1 cellular context compared by ENCODE assay signal in genomic region chr5:176458904-176459561, GRCh38.
TF ChIP-seq lines count a peak whose summit lies in the region.

No MANE protein-coding gene starts in this region.

TF ChIP-seq in IMR-90, 13 proteins besides CTCF, POLR2A, EP300 and RAD21 (continued from another document):
- no peak for TF ChIP-seq USF2 (IDR thresholded peaks at IDR 0.05; ENCODE audit: low read depth, low read length)
- no peak for TF ChIP-seq SMC3 (IDR thresholded peaks at IDR 0.05; ENCODE audit: low read depth, low read length)
- no peak for TF ChIP-seq RCOR1 (IDR thresholded peaks at IDR 0.05; ENCODE audit: insufficient replicate concordance, low read length)
- TF ChIP-seq BHLHE40 (IDR thresholded peaks at IDR 0.05; ENCODE audit: low read depth, low read length), result no peak
- TF ChIP-seq ELK1 (IDR thresholded peaks at IDR 0.05; ENCODE audit: borderline replicate concordance, low read depth, low read length), result no peak
- TF ChIP-seq CEBPB (IDR thresholded peaks at IDR 0.05; ENCODE audit: low read depth, low read length), result no peak
